35 cellular contexts compared by ENCODE assay signal in the genomic region with DNA sequence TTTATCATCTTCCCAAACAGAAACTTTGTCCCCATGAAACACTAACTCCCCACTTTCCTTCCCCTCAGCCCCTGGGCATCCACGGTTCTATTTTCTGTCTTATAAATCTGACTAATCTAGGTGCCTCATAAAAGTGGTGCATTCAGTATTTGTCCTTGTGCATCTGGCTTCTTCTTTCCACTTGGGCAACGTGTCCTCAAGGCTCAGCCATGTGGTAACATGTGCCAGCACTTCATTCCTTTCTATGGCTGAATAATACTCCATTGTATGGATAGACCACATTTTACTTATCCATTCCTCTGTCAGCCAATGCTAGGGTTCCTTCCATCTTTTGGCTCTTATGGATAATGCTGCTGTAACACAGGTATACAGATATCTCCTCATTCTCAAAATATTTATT.
"Had no signal": no experiment of that assay in that cellular context is flagged by ENCODE, and none has a peak within 500 bp of the region (broad histone marks: within the 10 kb centered on the region; RNA-seq: fewer than 3 reads in every experiment).

No MANE protein-coding gene starts in this region.

- H3K36me3 ChIP-seq: adrenal gland, breast epithelium, cardiac muscle cell, esophagus squamous epithelium, gastroesophageal sphincter, WERI-Rb-1 had no signal

- H3K27me3 Mint-ChIP-seq: activated B cell treated with CpG ODN at 0.5 μM for 24 hours; activated CD4-positive, alpha-beta memory T cell treated with anti-CD3 and anti-CD28 coated beads, Interleukin-2, amount 10 ng/mL, durations not matched to agents 7 days and 5 days; activated CD4-positive, alpha-beta T cell treated with anti-CD3 and anti-CD28 coated beads, Interleukin-2, amount 10 ng/mL, durations not matched to agents 7 days and 5 days; activated naive CD4-positive, alpha-beta T cell treated with anti-CD3 and anti-CD28 coated beads, Interleukin-2, amount 50 U/mL, for 24 hours; activated naive CD8-positive, alpha-beta T cell treated with anti-CD3 and anti-CD28 coated beads for 36 hours; activated naive CD8-positive, alpha-beta T cell treated with anti-CD3 and anti-CD28 coated beads, Interleukin-2, amount 50 U/mL, for 24 hours; activated T-cell treated with anti-CD3 and anti-CD28 coated beads, Interleukin-2, amount 50 U/mL, for 24 hours; brain had no signal

- H3K4me1 ChIP-seq: adrenal gland, breast epithelium, gastroesophageal sphincter had no signal

- ATAC-seq: activated CD4-positive, CD25-positive, alpha-beta regulatory T cell treated with anti-CD3 and anti-CD28 coated beads, Interleukin-2, amount 50 U/mL, for 24 hours; activated naive CD8-positive, alpha-beta T cell treated with anti-CD3 and anti-CD28 coated beads, Interleukin-2, amount 50 U/mL, for 24 hours; activated T-cell treated with anti-CD3 and anti-CD28 coated beads, Interleukin-2, amount 50 U/mL, for 72 hours; effector memory CD8-positive, alpha-beta T cell; gastroesophageal sphincter; T-helper 17 cell had no signal

- H3K4me3 Mint-ChIP-seq: activated B cell treated with CpG ODN at 0.5 μM for 24 hours; activated CD4-positive, alpha-beta memory T cell treated with anti-CD3 and anti-CD28 coated beads, Interleukin-2, amount 10 ng/mL, durations not matched to agents 7 days and 5 days; activated CD4-positive, alpha-beta T cell treated with anti-CD3 and anti-CD28 coated beads, Interleukin-2, amount 10 ng/mL, durations not matched to agents 7 days and 5 days; activated naive CD4-positive, alpha-beta T cell treated with anti-CD3 and anti-CD28 coated beads, Interleukin-2, amount 50 U/mL, for 24 hours; activated naive CD8-positive, alpha-beta T cell treated with anti-CD3 and anti-CD28 coated beads for 36 hours; activated naive CD8-positive, alpha-beta T cell treated with anti-CD3 and anti-CD28 coated beads, Interleukin-2, amount 50 U/mL, for 24 hours; activated T-cell treated with anti-CD3 and anti-CD28 coated beads, Interleukin-2, amount 50 U/mL, for 24 hours; activated T-cell treated with anti-CD3 and anti-CD28 coated beads, Interleukin-2, amount 50 U/mL, for 72 hours; brain; effector memory CD8-positive, alpha-beta T cell; T-helper 17 cell; T-helper 2 cell treated with Interferon-gamma antibody and Interleukin-4, amounts not matched to agents 5 μg/mL and 100 μg/mL, for 36 hours had no signal

- H3K4me3 ChIP-seq: adrenal gland, breast epithelium, cardiac muscle cell, coronary artery, esophagus squamous epithelium, gastroesophageal sphincter had no signal

- H3K9me3 ChIP-seq: adrenal gland, breast epithelium, esophagus squamous epithelium, gastroesophageal sphincter had no signal

- H3K9me3 Mint-ChIP-seq: activated B cell treated with CpG ODN at 0.5 μM for 24 hours; activated CD4-positive, alpha-beta T cell treated with anti-CD3 and anti-CD28 coated beads, Interleukin-2, amount 10 ng/mL, durations not matched to agents 7 days and 5 days; activated naive CD4-positive, alpha-beta T cell treated with anti-CD3 and anti-CD28 coated beads, Interleukin-2, amount 50 U/mL, for 24 hours; brain; effector memory CD8-positive, alpha-beta T cell had no signal

- DNase-seq: activated B cell treated with CpG ODN at 0.5 μM for 24 hours; activated CD4-positive, alpha-beta memory T cell treated with anti-CD3 and anti-CD28 coated beads, Interleukin-2, amount 10 ng/mL, durations not matched to agents 7 days and 5 days; activated CD4-positive, alpha-beta T cell treated with anti-CD3 and anti-CD28 coated beads, Interleukin-2, amount 10 ng/mL, durations not matched to agents 7 days and 5 days; activated CD4-positive, alpha-beta T cell treated with anti-CD3 and anti-CD28 coated beads, Interleukin-2, amount 50 U/mL, for 4 hours; activated CD8-positive, alpha-beta memory T cell treated with anti-CD3 and anti-CD28 coated beads, Interleukin-2, amount 50 U/mL, for 48 hours; activated gamma-delta T cell; activated naive CD4-positive, alpha-beta T cell treated with Interleukin-2 at 50 U/mL for 16 hours; activated naive CD8-positive, alpha-beta T cell treated with anti-CD3 and anti-CD28 coated beads for 36 hours; activated naive CD8-positive, alpha-beta T cell treated with anti-CD3 and anti-CD28 coated beads, Interleukin-2, amount 50 U/mL, for 24 hours; activated T-cell treated with anti-CD3 and anti-CD28 coated beads for 4 hours; activated T-cell treated with anti-CD3 and anti-CD28 coated beads, Interleukin-2, amount 50 U/mL, for 24 hours; activated T-cell treated with anti-CD3 and anti-CD28 coated beads, Interleukin-2, amount 50 U/mL, for 72 hours; adrenal gland; amygdala; aorta; central memory CD4-positive, alpha-beta T cell; cerebellar nuclear complex; dermis blood vessel endothelial cell; effector CD4-positive, alpha-beta T cell; effector memory CD8-positive, alpha-beta T cell; erythroblast; esophagus squamous epithelium; foreskin melanocyte; T-helper 1 cell; T-helper 17 cell; T1000; WERI-Rb-1 had no signal

- H3K27me3 ChIP-seq: adrenal gland, breast epithelium, esophagus squamous epithelium, gastroesophageal sphincter had no signal

- H3K27ac ChIP-seq: adrenal gland, breast epithelium, cardiac muscle cell, coronary artery, esophagus squamous epithelium, gastroesophageal sphincter, WERI-Rb-1 had no signal

- H3K27ac Mint-ChIP-seq: activated B cell treated with CpG ODN at 0.5 μM for 24 hours; activated CD4-positive, alpha-beta memory T cell treated with anti-CD3 and anti-CD28 coated beads, Interleukin-2, amount 10 ng/mL, durations not matched to agents 7 days and 5 days; activated CD4-positive, alpha-beta T cell treated with anti-CD3 and anti-CD28 coated beads, Interleukin-2, amount 10 ng/mL, durations not matched to agents 7 days and 5 days; activated naive CD4-positive, alpha-beta T cell treated with anti-CD3 and anti-CD28 coated beads, Interleukin-2, amount 50 U/mL, for 24 hours; activated naive CD8-positive, alpha-beta T cell treated with anti-CD3 and anti-CD28 coated beads for 36 hours; activated naive CD8-positive, alpha-beta T cell treated with anti-CD3 and anti-CD28 coated beads, Interleukin-2, amount 50 U/mL, for 24 hours; activated T-cell treated with anti-CD3 and anti-CD28 coated beads, Interleukin-2, amount 50 U/mL, for 24 hours; activated T-cell treated with anti-CD3 and anti-CD28 coated beads, Interleukin-2, amount 50 U/mL, for 72 hours; brain; effector memory CD8-positive, alpha-beta T cell; T-helper 17 cell; T-helper 2 cell treated with Interferon-gamma antibody and Interleukin-4, amounts not matched to agents 5 μg/mL and 100 μg/mL, for 36 hours had no signal

- H3K36me3 Mint-ChIP-seq: activated naive CD4-positive, alpha-beta T cell treated with anti-CD3 and anti-CD28 coated beads, Interleukin-2, amount 50 U/mL, for 24 hours; brain had no signal

- H3K4me1 Mint-ChIP-seq: brain, T-helper 17 cell had no signal
